Comparison of ENCODE assay signal across 17 cellular contexts in genomic region chr17:38918129-38918913, GRCh38. TPM values are rescaled to one million over a fixed set of nuclear protein-coding genes. Genes with fewer than 3 reads are reported as not detected.
DNase-seq lines count a peak whose midpoint lies in the region; ATAC-seq and TF ChIP-seq lines count a peak whose summit lies in the region.
"Had no signal": no experiment of that assay in that cellular context is flagged by ENCODE, and none has a peak within 500 bp of the region (broad histone marks: within the 10 kb centered on the region; RNA-seq: fewer than 3 reads in every experiment).

No MANE protein-coding gene starts in this region.

- no peak overlapping the region for H3K4me3 ChIP-seq in CD8-positive, alpha-beta T cell (ENCODE audit: low read depth, low read length)
- H3K4me3 ChIP-seq in HFF-Myc (replicated peaks; ENCODE audit: low read depth, low read length) (no peak overlapping the region), choroid plexus epithelial cell (ENCODE audit: low read depth, low read length) (no peak overlapping the region), suprapubic skin (no peak overlapping the region), osteoblast (ENCODE audit: insufficient read depth, low read length) (no peak overlapping the region)
- H3K4me3 ChIP-seq: GM12878, hepatocyte had no signal

- no peak for ATAC-seq in CD8-positive, alpha-beta T cell
- ATAC-seq in natural killer cell treated with Interleukin-12 subunit alpha and Interleukin-12 subunit beta and Interleukin-15 and Interleukin-18, amount 100 ng/mL, for 72 hours, result no peak
- no peak for ATAC-seq in HG02852 (IDR thresholded peaks at IDR 0.05; ENCODE audit: unreplicated experiment)
- ATAC-seq: GM12878 had no signal

- H3K27me3 Mint-ChIP-seq in CD8-positive, alpha-beta T cell (ENCODE audit: low read depth), result no peaks in the 10 kb centered on the region
- no peaks in the 10 kb centered on the region for H3K27me3 Mint-ChIP-seq in natural killer cell treated with Interleukin-12 subunit alpha and Interleukin-12 subunit beta and Interleukin-15 and Interleukin-18, amount 100 ng/mL, for 72 hours
- no peaks in the 10 kb centered on the region for H3K27me3 Mint-ChIP-seq in progenitor cell of endocrine pancreas

- H3K36me3 Mint-ChIP-seq in CD8-positive, alpha-beta T cell, result peaks cover 74% of the 10 kb centered on the region
- H3K36me3 Mint-ChIP-seq in natural killer cell treated with Interleukin-12 subunit alpha and Interleukin-12 subunit beta and Interleukin-15 and Interleukin-18, amount 100 ng/mL, for 72 hours, result peaks cover 7% of the 10 kb centered on the region
- peaks cover 16% of the 10 kb centered on the region for H3K36me3 Mint-ChIP-seq in progenitor cell of endocrine pancreas (ENCODE audit: insufficient read depth)

- CTCF ChIA-PET in CD8-positive, alpha-beta T cell (lab: Charles Lee), result interaction anchor here (0.9 to 1.0 kb wide), 2 partner anchors 9 to 65 kb away, joined by 3 read pairs; no protein-coding TSS in a partner anchor

- no peak for TF ChIP-seq CTCF in CD8-positive, alpha-beta T cell (IDR thresholded peaks at IDR 0.05)
- TF ChIP-seq CTCF in HFF-Myc (IDR thresholded peaks at IDR 0.05; ENCODE audit: low read depth, low read length, missing control alignments) (peak; percentile 16), choroid plexus epithelial cell (conservative IDR thresholded peaks at IDR 0.05; ENCODE audit: low read depth, low read length) (peak; percentile 16), suprapubic skin (IDR thresholded peaks at IDR 0.05) (no peak), osteoblast (IDR thresholded peaks at IDR 0.05; ENCODE audit: extremely low read depth, low read depth, low read length) (no peak), progenitor cell of endocrine pancreas (IDR thresholded peaks at IDR 0.05; ENCODE audit: unreplicated experiment) (no peak)

- H3K4me1 ChIP-seq in CD8-positive, alpha-beta T cell (ENCODE audit: insufficient read depth, low read length), result no peaks in the 10 kb centered on the region
- H3K4me1 ChIP-seq in suprapubic skin, result peaks cover 35% of the 10 kb centered on the region
- peaks cover 17% of the 10 kb centered on the region for H3K4me1 ChIP-seq in osteoblast (ENCODE audit: insufficient read depth, low read length)

- no peaks in the 10 kb centered on the region for H3K9me3 ChIP-seq in CD8-positive, alpha-beta T cell (ENCODE audit: low read length)
- no peaks in the 10 kb centered on the region for H3K9me3 ChIP-seq in suprapubic skin
- no peaks in the 10 kb centered on the region for H3K9me3 ChIP-seq in osteoblast (ENCODE audit: low read depth, low read length)

- no peaks in the 10 kb centered on the region for H3K9me3 Mint-ChIP-seq in CD8-positive, alpha-beta T cell
- no peaks in the 10 kb centered on the region for H3K9me3 Mint-ChIP-seq in natural killer cell treated with Interleukin-12 subunit alpha and Interleukin-12 subunit beta and Interleukin-15 and Interleukin-18, amount 100 ng/mL, for 72 hours
- H3K9me3 Mint-ChIP-seq in progenitor cell of endocrine pancreas (ENCODE audit: low read depth), result no peaks in the 10 kb centered on the region

- POLR2A ChIA-PET in CD8-positive, alpha-beta T cell (lab: Charles Lee), result interaction anchor here (0.7 to 1.5 kb wide), 2 partner anchors 20 to 49 kb away, joined by 3 to 6 read pairs; no protein-coding TSS in a partner anchor

- H3K27me3 ChIP-seq in CD8-positive, alpha-beta T cell (ENCODE audit: insufficient read depth, low read length), result no peaks in the 10 kb centered on the region
- H3K27me3 ChIP-seq in suprapubic skin, result no peaks in the 10 kb centered on the region
- H3K27me3 ChIP-seq in osteoblast (ENCODE audit: insufficient read depth, low read length), result no peaks in the 10 kb centered on the region
- H3K27me3 ChIP-seq: hepatocyte had no signal

- H3K36me3 ChIP-seq in CD8-positive, alpha-beta T cell (ENCODE audit: insufficient read depth, low read length), result peaks cover 55% of the 10 kb centered on the region
- H3K36me3 ChIP-seq in suprapubic skin, result peaks cover 63% of the 10 kb centered on the region
- H3K36me3 ChIP-seq in osteoblast (ENCODE audit: insufficient read depth, low read length), result peaks cover 76% of the 10 kb centered on the region

- H3K27ac ChIP-seq in CD8-positive, alpha-beta T cell (ENCODE audit: low read depth, low read length), result no peak overlapping the region
- H3K27ac ChIP-seq in suprapubic skin (no peak overlapping the region), osteoblast (ENCODE audit: low read depth, low read length) (no peak overlapping the region)
- H3K27ac ChIP-seq: hepatocyte had no signal

- 88% methylated on average over 31 of the region's 37 CpGs for WGBS in suprapubic skin

- H3K4me1 Mint-ChIP-seq in CD8-positive, alpha-beta T cell (ENCODE audit: low read depth), result peaks cover 28% of the 10 kb centered on the region
- peaks cover 22 to 49% of the 10 kb centered on the region in 2 donors for H3K4me1 Mint-ChIP-seq in natural killer cell treated with Interleukin-12 subunit alpha and Interleukin-12 subunit beta and Interleukin-15 and Interleukin-18, amount 100 ng/mL, for 72 hours (ENCODE audit: low read depth in 2 of 2)
- no peaks in the 10 kb centered on the region for H3K4me1 Mint-ChIP-seq in progenitor cell of endocrine pancreas (ENCODE audit: low read depth)

- H3K79me2 ChIP-seq in osteoblast (ENCODE audit: insufficient read depth, low read length), result peaks cover 30% of the 10 kb centered on the region

- H2AFZ ChIP-seq in osteoblast (ENCODE audit: low read length), result no peak overlapping the region
- H2AFZ ChIP-seq: hepatocyte had no signal

- H3K27ac Mint-ChIP-seq in CD8-positive, alpha-beta T cell, result peak overlapping the region; percentile 37
- peak overlapping the region; percentile 28 to 37 for H3K27ac Mint-ChIP-seq in natural killer cell treated with Interleukin-12 subunit alpha and Interleukin-12 subunit beta and Interleukin-15 and Interleukin-18, amount 100 ng/mL, for 72 hours
- H3K27ac Mint-ChIP-seq in progenitor cell of endocrine pancreas, result no peak overlapping the region

- TF ChIP-seq POLR2A in suprapubic skin (IDR thresholded peaks at IDR 0.05), result no peak

- H3K4me3 Mint-ChIP-seq in CD8-positive, alpha-beta T cell, result no peak overlapping the region
- H3K4me3 Mint-ChIP-seq in natural killer cell treated with Interleukin-12 subunit alpha and Interleukin-12 subunit beta and Interleukin-15 and Interleukin-18, amount 100 ng/mL, for 72 hours, result no peak overlapping the region
- H3K4me3 Mint-ChIP-seq in progenitor cell of endocrine pancreas (ENCODE audit: low read depth), result no peak overlapping the region

- intact Hi-C loops in CD8-positive, alpha-beta T cell (cut with DNase I, micrococcal nuclease), result no loop called here

- H4K20me1 ChIP-seq in osteoblast (ENCODE audit: insufficient read depth, low read length), result peaks cover 68% of the 10 kb centered on the region

- no peak overlapping the region for H3K4me2 ChIP-seq in osteoblast (ENCODE audit: insufficient read depth, low read length)
- H3K4me2 ChIP-seq: hepatocyte had no signal

- TF ChIP-seq EP300 in suprapubic skin (IDR thresholded peaks at IDR 0.05), result no peak

- peak in 1 of 7 experiments; percentile 45 for DNase-seq in CD8-positive, alpha-beta T cell
- DNase-seq in HFF-Myc (ENCODE audit: extremely low read depth, low read depth) (no peak), choroid plexus epithelial cell (ENCODE audit: low read depth) (no peak), suprapubic skin (ENCODE audit: low spot score in 2 of 2) (no peak), osteoblast (ENCODE audit: insufficient read length, low spot score, missing footprints) (no peak), progenitor cell of endocrine pancreas (ENCODE audit: low spot score, unreplicated experiment) (no peak)
- no peak for DNase-seq in natural killer cell treated with Interleukin-12 subunit alpha and Interleukin-12 subunit beta and Interleukin-15 and Interleukin-18, amount 100 ng/mL, for 72 hours (ENCODE audit: low spot score)
- DNase-seq: activated gamma-delta T cell; GOT3; MM.1S; stimulated activated CD4-positive, alpha-beta T cell treated with anti-CD3 and anti-CD28 coated beads, Interleukin-2, amount 100 ng/mL, for 24 hours; SW 1271 had no signal

RNA-seq across cellular contexts. Expression of gene LASP1, which starts 48.5 kb away (rescaled TPM):
- 10 to 100 TPM; 51.6 to 57.1 TPM for total RNA-seq in CD8-positive, alpha-beta T cell
- total RNA-seq in natural killer cell treated with Interleukin-12 subunit alpha and Interleukin-12 subunit beta and Interleukin-15 and Interleukin-18, amount 100 ng/mL, for 72 hours, result 100 to 1,000 TPM; 214 to 390 TPM
- total RNA-seq in suprapubic skin (100 to 1,000 TPM in 2 of 4 donors, 10 to 100 TPM in 2; 83.1 to 124 (median 99.6) TPM), osteoblast (215 and 228 TPM in 2 replicates), progenitor cell of endocrine pancreas (134 and 135 TPM in 2 replicates)

RNA-seq across cellular contexts. Expression of gene FBXO47, which starts 48.9 kb away (rescaled TPM):
- total RNA-seq in CD8-positive, alpha-beta T cell, result not detected
- total RNA-seq in natural killer cell treated with Interleukin-12 subunit alpha and Interleukin-12 subunit beta and Interleukin-15 and Interleukin-18, amount 100 ng/mL, for 72 hours, result under 1 TPM in 1 of 2 donors, not detected in 1; 0.12 TPM
- not detected for total RNA-seq in suprapubic skin
- not detected in 2 replicates for total RNA-seq in osteoblast
- total RNA-seq in progenitor cell of endocrine pancreas, result not detected in 2 replicates
- total RNA-seq: cerebellum, Daoy, GM12878, hepatocyte had no signal

Comparison
In these comparisons a context has a peak if more than half of its experiments do, and no peak if none do; other contexts are left out.
1. CTCF ChIP-seq: peak in HFF-Myc (single experiment) and choroid plexus epithelial cell (single experiment); none in CD8-positive, alpha-beta T cell (single experiment), suprapubic skin (0 of 2), osteoblast (single experiment) and progenitor cell of endocrine pancreas (single experiment).